14 cellular contexts compared by ENCODE assay signal in genomic region chr7:131897016-131897789, GRCh38.
DNase-seq lines count a peak whose midpoint lies in the region; ATAC-seq, FAIRE-seq and TF ChIP-seq lines count a peak whose summit lies in the region.
"Had no signal": no experiment of that assay in that cellular context is flagged by ENCODE, and none has a peak within 500 bp of the region (broad histone marks: within the 10 kb centered on the region; RNA-seq: fewer than 3 reads in every experiment).

No MANE protein-coding gene starts in this region.

- WGBS in lower leg skin, 2 donors: 38 to 42% methylated on average over 6 of the region's 6 CpGs

- in situ Hi-C loops in astrocyte of the spinal cord (cut with HindIII; ENCODE audit: low sequenced_read_pairs): no loop called here

- peak; percentile 63 for DNase-seq in AG10803 (ENCODE audit: low read depth)
- peak; percentile 3 for DNase-seq in HTR-8/SVneo (ENCODE audit: insufficient read length, low spot score)
- DNase-seq in astrocyte of the spinal cord (ENCODE audit: low read depth, low spot score): peak; percentile 95
- peak; percentile 69 for DNase-seq in kidney tubule cell (ENCODE audit: low spot score)
- no peak for DNase-seq in DMS153 (lab: John Stamatoyannopoulos, UW)
- no peak for DNase-seq in 8988T
- no peak for DNase-seq in lower leg skin (ENCODE audit: low spot score in 2 of 2)
- DNase-seq: activated T-cell treated with anti-CD3 and anti-CD28 coated beads, Interleukin-2, amount 50 U/mL, for 1 hour; BE2C; heart left ventricle; KBM-7; NCI-H526 treated with DMSO at 0.1 percent for 48 hours; nucleus accumbens had no signal

- no peak for TF ChIP-seq CTCF in AG10803 (conservative IDR thresholded peaks at IDR 0.05; ENCODE audit: low read length)
- peak; percentile 5 for TF ChIP-seq CTCF in astrocyte of the spinal cord (IDR thresholded peaks at IDR 0.05; ENCODE audit: low read depth, low read length)
- no peak for TF ChIP-seq CTCF in lower leg skin (IDR thresholded peaks at IDR 0.05)

- FAIRE-seq in HTR-8/SVneo (lab: Jason Lieb, UNC): no peak

- no peak overlapping the region for H3K4me3 ChIP-seq in AG10803 (ENCODE audit: low read length)
- H3K4me3 ChIP-seq in astrocyte of the spinal cord (ENCODE audit: low read depth, low read length): no peak overlapping the region
- no peak overlapping the region for H3K4me3 ChIP-seq in lower leg skin (ENCODE audit: low read depth, poor library complexity, severe bottlenecking)
- H3K4me3 ChIP-seq: heart left ventricle had no signal

- no peak for TF ChIP-seq POLR2A in lower leg skin (IDR thresholded peaks at IDR 0.05)

- intact Hi-C loops in lower leg skin (cut with DNase I; ENCODE audit: low total_unique reads): loop anchor here (5.0 kb wide), 1 partner anchor 155 kb away; no protein-coding TSS in a partner anchor

- ATAC-seq in HG02610 (IDR thresholded peaks at IDR 0.05; ENCODE audit: unreplicated experiment): no peak
- ATAC-seq: heart left ventricle had no signal

Comparison
In these comparisons a context has a peak if more than half of its experiments do, and no peak if none do; other contexts are left out.
1. DNase-seq: peak in AG10803 (single experiment), HTR-8/SVneo (single experiment), astrocyte of the spinal cord (single experiment) and kidney tubule cell (single experiment); none in DMS153 (single experiment), 8988T (single experiment) and lower leg skin (0 of 2).